In the genomic region with DNA sequence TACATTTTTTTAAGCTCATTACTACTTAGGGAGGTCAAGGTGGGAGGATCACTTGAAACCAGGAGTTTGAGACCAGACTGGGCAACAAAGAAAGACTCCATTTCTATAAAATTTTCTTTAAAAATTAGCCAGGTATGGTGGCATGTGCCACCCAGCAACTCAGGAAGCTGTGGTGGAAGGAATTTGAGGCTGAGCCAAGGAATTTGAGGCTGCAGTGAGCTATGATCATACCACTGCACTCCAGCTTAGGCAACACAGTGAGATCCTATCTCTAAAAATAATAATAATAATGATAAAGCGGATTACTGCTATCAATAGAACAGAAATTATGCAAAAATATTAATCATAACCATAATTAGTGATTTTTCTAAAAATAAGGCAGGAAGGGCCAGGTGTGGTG, we compare ENCODE assay signal across 15 cellular contexts.
"Had no signal": no experiment of that assay in that cellular context is flagged by ENCODE, and none has a peak within 500 bp of the region (broad histone marks: within the 10 kb centered on the region; RNA-seq: fewer than 3 reads in every experiment).

No MANE protein-coding gene starts in this region.

- H3K4me3 Mint-ChIP-seq: activated CD4-positive, alpha-beta memory T cell treated with anti-CD3 and anti-CD28 coated beads, Interleukin-2, amount 10 ng/mL, durations not matched to agents 7 days and 5 days; activated CD4-positive, alpha-beta T cell treated with anti-CD3 and anti-CD28 coated beads for 36 hours; activated T-cell treated with anti-CD3 and anti-CD28 coated beads, Interleukin-2, amount 50 U/mL, for 4 hours; memory B cell; naive thymus-derived CD8-positive, alpha-beta T cell; stimulated activated naive B cell treated with anti-CD40 and anti-IgM and Interleukin-4, amounts not matched to agents 10 μg/mL and 1 μg/mL and 100 μg/mL, for 72 hours had no signal

- ATAC-seq: activated CD4-positive, alpha-beta T cell treated with anti-CD3 and anti-CD28 coated beads for 36 hours; activated T-cell treated with anti-CD3 and anti-CD28 coated beads, Interleukin-2, amount 50 U/mL, for 4 hours; esophagus mucosa; mucosa of descending colon; naive thymus-derived CD8-positive, alpha-beta T cell; stimulated activated naive B cell treated with anti-CD40 and anti-IgM and Interleukin-4, amounts not matched to agents 10 μg/mL and 1 μg/mL and 100 μg/mL, for 72 hours had no signal

- DNase-seq: activated CD4-positive, alpha-beta memory T cell treated with anti-CD3 and anti-CD28 coated beads, Interleukin-2, amount 10 ng/mL, durations not matched to agents 7 days and 5 days; activated CD4-positive, alpha-beta T cell treated with anti-CD3 and anti-CD28 coated beads for 36 hours; activated effector memory CD4-positive, alpha-beta T cell treated with Interleukin-2 at 50 U/mL for 16 hours; activated naive CD4-positive, alpha-beta T cell treated with anti-CD3 and anti-CD28 coated beads, Interleukin-2, amount 50 U/mL, for 16 hours; activated T-cell treated with anti-CD3 and anti-CD28 coated beads, Interleukin-2, amount 50 U/mL, for 4 hours; caudate nucleus; left ventricle myocardium inferior; mucosa of descending colon; naive thymus-derived CD8-positive, alpha-beta T cell; retina; stimulated activated naive B cell treated with anti-CD40 and anti-IgM and Interleukin-4, amounts not matched to agents 10 μg/mL and 1 μg/mL and 100 μg/mL, for 72 hours had no signal

- H3K36me3 ChIP-seq: left ventricle myocardium inferior, thyroid gland, vagina had no signal

- H3K4me1 Mint-ChIP-seq: activated CD4-positive, alpha-beta memory T cell treated with anti-CD3 and anti-CD28 coated beads, Interleukin-2, amount 10 ng/mL, durations not matched to agents 7 days and 5 days; activated CD4-positive, alpha-beta T cell treated with anti-CD3 and anti-CD28 coated beads for 36 hours; memory B cell; naive thymus-derived CD8-positive, alpha-beta T cell had no signal

- H3K9me3 ChIP-seq: left ventricle myocardium inferior, mucosa of descending colon, thyroid gland, vagina had no signal

- H3K36me3 Mint-ChIP-seq: memory B cell; naive thymus-derived CD8-positive, alpha-beta T cell; stimulated activated naive B cell treated with anti-CD40 and anti-IgM and Interleukin-4, amounts not matched to agents 10 μg/mL and 1 μg/mL and 100 μg/mL, for 72 hours had no signal

- H3K9me3 Mint-ChIP-seq: activated CD4-positive, alpha-beta memory T cell treated with anti-CD3 and anti-CD28 coated beads, Interleukin-2, amount 10 ng/mL, durations not matched to agents 7 days and 5 days; activated T-cell treated with anti-CD3 and anti-CD28 coated beads, Interleukin-2, amount 50 U/mL, for 4 hours; memory B cell; naive thymus-derived CD8-positive, alpha-beta T cell; stimulated activated naive B cell treated with anti-CD40 and anti-IgM and Interleukin-4, amounts not matched to agents 10 μg/mL and 1 μg/mL and 100 μg/mL, for 72 hours had no signal

- H3K27me3 ChIP-seq: thyroid gland, vagina had no signal

- H3K27ac Mint-ChIP-seq: activated CD4-positive, alpha-beta memory T cell treated with anti-CD3 and anti-CD28 coated beads, Interleukin-2, amount 10 ng/mL, durations not matched to agents 7 days and 5 days; activated CD4-positive, alpha-beta T cell treated with anti-CD3 and anti-CD28 coated beads for 36 hours; memory B cell; naive thymus-derived CD8-positive, alpha-beta T cell; stimulated activated naive B cell treated with anti-CD40 and anti-IgM and Interleukin-4, amounts not matched to agents 10 μg/mL and 1 μg/mL and 100 μg/mL, for 72 hours had no signal

- H3K27ac ChIP-seq: left ventricle myocardium inferior, thyroid gland, vagina had no signal

- H3K4me3 ChIP-seq: left ventricle myocardium inferior, mucosa of descending colon, thyroid gland, vagina had no signal
